8 cellular contexts compared by ENCODE assay signal in the genomic region with DNA sequence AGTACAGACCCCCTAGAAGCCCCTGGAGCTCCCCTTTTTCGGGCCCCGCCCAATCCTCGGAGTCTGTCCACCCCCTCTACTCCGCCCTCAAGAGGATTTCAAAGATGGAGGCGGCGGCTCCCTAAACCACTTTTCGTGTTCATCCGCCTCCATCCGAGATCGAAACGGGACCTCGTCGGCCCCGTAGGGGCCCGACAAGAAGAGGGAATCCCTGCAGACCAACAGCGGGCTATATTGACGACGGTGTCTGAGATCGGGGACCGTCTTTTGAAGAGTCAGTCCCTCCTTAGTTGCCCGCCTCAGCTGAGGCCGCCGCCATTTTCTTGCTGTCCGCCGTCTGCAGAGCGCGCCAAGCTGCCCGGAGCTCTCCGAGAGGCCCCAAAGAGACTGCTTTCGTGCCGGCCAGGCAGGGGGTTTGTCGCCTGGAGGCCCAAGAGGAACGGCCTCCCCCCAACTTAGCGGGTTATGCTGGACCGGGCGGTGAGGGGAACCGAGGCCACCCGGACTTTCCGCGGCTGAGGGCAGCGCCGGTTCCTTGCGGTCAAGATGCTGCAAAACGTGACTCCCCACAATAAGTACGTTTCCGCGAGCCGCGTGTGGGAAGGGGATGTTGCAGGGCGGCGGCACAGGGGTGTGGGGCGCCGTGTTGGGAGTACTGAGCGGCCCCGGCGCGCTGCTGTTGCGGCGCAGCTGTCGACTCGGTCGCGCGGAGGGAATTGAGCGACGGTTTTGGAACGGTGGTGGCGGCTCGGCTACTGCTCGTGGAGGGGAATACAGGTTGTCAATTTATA. TPM values are rescaled to one million over a fixed set of nuclear protein-coding genes. Genes with fewer than 3 reads are reported as not detected.
DNase-seq lines count a peak whose midpoint lies in the region; ATAC-seq and TF ChIP-seq lines count a peak whose summit lies in the region.

No MANE protein-coding gene starts in this region.

- intact Hi-C loops in gastrocnemius medialis (cut with DNase I; ENCODE audit: low total_unique reads): loop anchor here (5.0 kb wide), 2 partner anchors 1150 to 1310 kb away; a partner anchor contains a TSS

- peak overlapping the region; percentile 96 for H3K9ac ChIP-seq in NT2/D1 (ENCODE audit: insufficient read length, low read depth)

- H3K9me3 Mint-ChIP-seq in activated naive CD4-positive, alpha-beta T cell treated with anti-CD3 and anti-CD28 coated beads, Interleukin-2, amount 50 U/mL, for 72 hours: no peaks in the 10 kb centered on the region

- peak; percentile 1 to 5 for ATAC-seq in activated naive CD4-positive, alpha-beta T cell treated with anti-CD3 and anti-CD28 coated beads, Interleukin-2, amount 50 U/mL, for 72 hours
- ATAC-seq in gastrocnemius medialis: no peak
- ATAC-seq in HG03442 (IDR thresholded peaks at IDR 0.05; ENCODE audit: unreplicated experiment): no peak

- H3K27me3 ChIP-seq in NT2/D1 (ENCODE audit: insufficient read depth, insufficient read length) (no peaks in the 10 kb centered on the region), right atrium auricular region (no peaks in the 10 kb centered on the region), gastrocnemius medialis (no peaks in the 10 kb centered on the region)

- H3K27ac ChIP-seq in right atrium auricular region (peak overlapping the region; percentile 99 to 100), gastrocnemius medialis (peak overlapping the region; percentile 80 to 100 (median 98))

- in situ Hi-C loops in gastrocnemius medialis (cut with MboI; ENCODE audit: low sequenced_read_pairs in 4 of 4): loop anchor here in 3 of 4 donors (25.0 kb wide), 3 partner anchors 440 to 1010 kb away; a partner anchor contains a TSS

- peaks cover 66% of the 10 kb centered on the region for H3K36me3 ChIP-seq in NT2/D1 (ENCODE audit: insufficient read depth, insufficient read length, low read length)
- peaks cover 53% of the 10 kb centered on the region for H3K36me3 ChIP-seq in right atrium auricular region
- H3K36me3 ChIP-seq in gastrocnemius medialis: peaks cover 0 to 45% of the 10 kb centered on the region in 2 donors

- no peak for TF ChIP-seq POLR2A in gastrocnemius medialis (IDR thresholded peaks at IDR 0.05)

- H3K27ac Mint-ChIP-seq in activated naive CD4-positive, alpha-beta T cell treated with anti-CD3 and anti-CD28 coated beads, Interleukin-2, amount 50 U/mL, for 72 hours: peak overlapping the region; percentile 97 to 99

- H3K4me1 ChIP-seq in NT2/D1 (ENCODE audit: insufficient read depth, insufficient read length): peaks cover 2% of the 10 kb centered on the region
- H3K4me1 ChIP-seq in right atrium auricular region: peaks cover 3 to 36% of the 10 kb centered on the region in 2 donors
- H3K4me1 ChIP-seq in gastrocnemius medialis: peaks cover 28 to 34% of the 10 kb centered on the region in 2 donors

- peak overlapping the region; percentile 90 for H3K4me3 ChIP-seq in NT2/D1 (ENCODE audit: insufficient read length, low read depth)
- H3K4me3 ChIP-seq in right atrium auricular region: peak overlapping the region; percentile 75 to 96
- H3K4me3 ChIP-seq in gastrocnemius medialis: peak overlapping the region; percentile 95 to 97 (median 96)

- peaks cover 83% of the 10 kb centered on the region in 2 donors for H3K36me3 Mint-ChIP-seq in activated naive CD4-positive, alpha-beta T cell treated with anti-CD3 and anti-CD28 coated beads, Interleukin-2, amount 50 U/mL, for 72 hours

- peak; percentile 80 for DNase-seq in NK-92 treated with Interleukin-12 subunit alpha and Interleukin-12 subunit beta, amount 100 ng/mL, for 24 hours (lab: John Stamatoyannopoulos, UW)
- DNase-seq in NK-92 (lab: John Stamatoyannopoulos, UW; ENCODE audit: unreplicated experiment) (no peak), NT2/D1 (ENCODE audit: low read depth, low spot score) (no peak), right atrium auricular region (ENCODE audit: low spot score) (no peak), gastrocnemius medialis (peak in 1 of 2 donors; percentile 30), H4 (ENCODE audit: low spot score) (no peak)
- peak; percentile 53 to 80 for DNase-seq in activated naive CD4-positive, alpha-beta T cell treated with anti-CD3 and anti-CD28 coated beads, Interleukin-2, amount 50 U/mL, for 72 hours (ENCODE audit: low spot score in 2 of 2)

- TF ChIP-seq CTCF in right atrium auricular region (IDR thresholded peaks at IDR 0.05): no peak
- no peak for TF ChIP-seq CTCF in gastrocnemius medialis (IDR thresholded peaks at IDR 0.05 in 4 of 5, conservative IDR thresholded peaks at IDR 0.05 in 1 of 5)

- H3K9me3 ChIP-seq in NT2/D1 (ENCODE audit: insufficient read depth, low read length) (no peaks in the 10 kb centered on the region), right atrium auricular region (no peaks in the 10 kb centered on the region), gastrocnemius medialis (no peaks in the 10 kb centered on the region)

RNA-seq across cellular contexts. Expression of a gene that starts 4.2 kb away (rescaled TPM):
- total RNA-seq in activated naive CD4-positive, alpha-beta T cell treated with anti-CD3 and anti-CD28 coated beads, Interleukin-2, amount 50 U/mL, for 72 hours: 100 to 1,000 TPM; 216 to 254 TPM
- total RNA-seq in right atrium auricular region (10 to 100 TPM; 56.9 to 91.1 TPM), gastrocnemius medialis (100 to 1,000 TPM in 1 of 4 donors, 10 to 100 TPM in 3; 62.5 to 108 (median 86.6) TPM)
- total RNA-seq in H4 (2014; rRNA removed; shearing (Covaris generic)): 52.2 and 57.6 TPM in 2 replicates

RNA-seq across cellular contexts. Expression of a gene that starts 19.7 kb away (rescaled TPM):
- 10 to 100 TPM; 23.0 to 33.5 TPM for total RNA-seq in activated naive CD4-positive, alpha-beta T cell treated with anti-CD3 and anti-CD28 coated beads, Interleukin-2, amount 50 U/mL, for 72 hours
- total RNA-seq in right atrium auricular region (10 to 100 TPM in 1 of 2 donors, 1 to 10 TPM in 1; 9.2 to 15.4 TPM), gastrocnemius medialis (10 to 100 TPM in 1 of 4 donors, 1 to 10 TPM in 3; 3.6 to 22.8 (median 6.3) TPM)
- total RNA-seq in H4 (2014; rRNA removed; shearing (Covaris generic)): 10.3 and 13.0 TPM in 2 replicates

RNA-seq across cellular contexts. Expression of a gene that starts 31.7 kb away (rescaled TPM):
- 1 to 10 TPM; 2.8 to 4.5 TPM for total RNA-seq in activated naive CD4-positive, alpha-beta T cell treated with anti-CD3 and anti-CD28 coated beads, Interleukin-2, amount 50 U/mL, for 72 hours
- total RNA-seq in right atrium auricular region: 10 to 100 TPM in 1 of 2 donors, 1 to 10 TPM in 1; 3.6 to 12.9 TPM
- 1 to 10 TPM; 4.3 to 8.1 (median 5.6) TPM for total RNA-seq in gastrocnemius medialis
- total RNA-seq in H4 (2014; rRNA removed; shearing (Covaris generic)): 4.5 and 4.6 TPM in 2 replicates

RNA-seq across cellular contexts. Expression of a gene that starts 36.8 kb away (rescaled TPM):
- total RNA-seq in activated naive CD4-positive, alpha-beta T cell treated with anti-CD3 and anti-CD28 coated beads, Interleukin-2, amount 50 U/mL, for 72 hours: 1 to 10 TPM; 1.8 to 3.2 TPM
- 10 to 100 TPM in 1 of 2 donors, 1 to 10 TPM in 1; 2.6 to 15.6 TPM for total RNA-seq in right atrium auricular region
- 1 to 10 TPM in 2 of 4 donors, under 1 TPM in 2; 0.20 to 2.9 (median 0.86) TPM for total RNA-seq in gastrocnemius medialis
- 0.14 TPM in 1 of 2 replicates, not detected in the other for total RNA-seq in H4 (2014; rRNA removed; shearing (Covaris generic))

Comparison
In these comparisons a context has a peak if more than half of its experiments do, and no peak if none do; other contexts are left out.
1. DNase-seq: peak in NK-92 treated with Interleukin-12 subunit alpha and Interleukin-12 subunit beta, amount 100 ng/mL, for 24 hours (single experiment) and activated naive CD4-positive, alpha-beta T cell treated with anti-CD3 and anti-CD28 coated beads, Interleukin-2, amount 50 U/mL, for 72 hours (2 of 2); none in NK-92 (single experiment), NT2/D1 (single experiment), right atrium auricular region (single experiment) and H4 (single experiment).
2. ATAC-seq: peak in activated naive CD4-positive, alpha-beta T cell treated with anti-CD3 and anti-CD28 coated beads, Interleukin-2, amount 50 U/mL, for 72 hours (2 of 2); none in gastrocnemius medialis (0 of 2) and HG03442 (single experiment).
3. Peak in every context shown above with its lines, with median percentiles within 50 percentile points of each other: H3K4me3 ChIP-seq.